In the genomic region with DNA sequence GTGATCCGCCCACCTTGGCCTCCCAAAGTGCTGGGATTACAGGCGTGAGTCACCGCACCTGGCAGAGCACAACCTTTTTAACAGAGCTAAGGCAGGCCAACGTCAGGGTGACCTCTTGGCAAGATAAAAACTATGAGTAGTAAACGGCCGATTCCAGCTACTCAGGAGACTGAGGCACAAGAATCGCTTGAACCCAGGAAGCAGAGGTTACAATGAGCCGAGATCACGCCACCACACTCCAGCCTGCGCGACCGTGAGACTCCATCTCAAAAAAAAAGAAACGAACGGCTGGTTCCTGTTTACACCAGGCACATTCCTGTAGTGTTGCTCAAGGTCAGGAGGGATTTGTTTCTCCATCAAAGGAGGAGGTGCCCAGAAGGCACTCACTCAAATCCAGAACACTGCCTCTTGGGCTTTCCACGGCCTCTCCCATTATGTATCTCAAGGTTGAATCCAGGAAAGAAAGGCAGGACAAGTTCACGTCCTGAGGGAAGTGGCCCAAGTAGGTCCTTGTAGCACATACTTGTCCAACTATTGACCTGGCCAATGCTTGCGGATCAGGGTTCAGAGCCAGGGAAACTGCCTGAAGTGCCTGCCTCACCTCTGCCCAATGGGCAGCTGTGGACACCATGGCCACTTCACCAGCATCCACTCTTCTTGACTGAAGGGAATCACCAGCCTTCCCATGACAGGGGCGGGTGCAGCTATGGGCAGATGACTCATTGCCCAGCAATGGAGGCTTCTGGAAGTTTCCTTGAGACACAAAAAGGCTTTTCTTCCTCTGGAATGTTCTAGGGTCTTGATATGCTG, we compare ENCODE assay signal across 11 cellular contexts. TPM values are rescaled to one million over a fixed set of nuclear protein-coding genes. Genes with fewer than 3 reads are reported as not detected.
DNase-seq lines count a peak whose midpoint lies in the region; ATAC-seq, FAIRE-seq and TF ChIP-seq lines count a peak whose summit lies in the region.
"Had no signal": no experiment of that assay in that cellular context is flagged by ENCODE, and none has a peak within 500 bp of the region (broad histone marks: within the 10 kb centered on the region; RNA-seq: fewer than 3 reads in every experiment).

No MANE protein-coding gene starts in this region.

- intact Hi-C loops in pancreas (cut with DNase I) = no loop called here

- peaks cover 0 to 23% (median 6%) of the 10 kb centered on the region in 3 donors for H3K36me3 ChIP-seq in pancreas

- no peak overlapping the region for H3K4me3 ChIP-seq in pancreas

- CTCF ChIA-PET in activated CD8-positive, alpha-beta memory T cell treated with anti-CD3 and anti-CD28 coated beads, Interleukin-2, amount 10 ng/mL, durations not matched to agents 7 days and 5 days (lab: Charles Lee) = no interaction called here

- H3K36me3 Mint-ChIP-seq in activated CD8-positive, alpha-beta memory T cell treated with anti-CD3 and anti-CD28 coated beads, Interleukin-2, amount 10 ng/mL, durations not matched to agents 7 days and 5 days = peaks cover 56% of the 10 kb centered on the region

- DNase-seq in AG09319 (ENCODE audit: extremely low read depth, low read depth) (peak; percentile 70), SW480 (ENCODE audit: low spot score) (peak; percentile 27), fibroblast of peridontal ligament (ENCODE audit: extremely low read depth) (peak; percentile 70), pancreas (peak in 1 of 6 donors; percentile 34), NCI-H2171 treated with DMSO at 0.1 percent for 48 hours (lab: John Stamatoyannopoulos, UW) (no peak), GF-D8 (lab: John Stamatoyannopoulos, UW) (no peak)
- DNase-seq in activated CD8-positive, alpha-beta memory T cell treated with anti-CD3 and anti-CD28 coated beads, Interleukin-2, amount 10 ng/mL, durations not matched to agents 7 days and 5 days = no peak
- DNase-seq: activated CD4-positive, alpha-beta T cell treated with anti-CD3 and anti-CD28 coated beads, Interleukin-2, amount 50 U/mL, for 4 hours; KG1 had no signal

- H3K4me3 Mint-ChIP-seq in activated CD8-positive, alpha-beta memory T cell treated with anti-CD3 and anti-CD28 coated beads, Interleukin-2, amount 10 ng/mL, durations not matched to agents 7 days and 5 days = no peak overlapping the region

- no peak for FAIRE-seq in pancreas (lab: Jason Lieb, UNC)
- FAIRE-seq: colon had no signal

- peaks cover 0 to 15% (median 7%) of the 10 kb centered on the region in 3 donors for H3K4me1 ChIP-seq in pancreas

- H3K27ac Mint-ChIP-seq in activated CD8-positive, alpha-beta memory T cell treated with anti-CD3 and anti-CD28 coated beads, Interleukin-2, amount 10 ng/mL, durations not matched to agents 7 days and 5 days = no peak overlapping the region

- peak in 3 of 4 donors; percentile 30 to 68 (median 44) for ATAC-seq in pancreas
- ATAC-seq in activated CD8-positive, alpha-beta memory T cell treated with anti-CD3 and anti-CD28 coated beads, Interleukin-2, amount 10 ng/mL, durations not matched to agents 7 days and 5 days = no peak
- ATAC-seq in GM21515 (IDR thresholded peaks at IDR 0.05; ENCODE audit: unreplicated experiment) = no peak

- no peaks in the 10 kb centered on the region for H3K27me3 Mint-ChIP-seq in activated CD8-positive, alpha-beta memory T cell treated with anti-CD3 and anti-CD28 coated beads, Interleukin-2, amount 10 ng/mL, durations not matched to agents 7 days and 5 days

- TF ChIP-seq CTCF in AG09319 (IDR thresholded peaks at IDR 0.05; ENCODE audit: low read depth, low read length) (no peak), pancreas (IDR thresholded peaks at IDR 0.05) (no peak)

- peak overlapping the region in 2 of 4 donors; percentile 28 to 32 for H3K27ac ChIP-seq in pancreas

- H3K27me3 ChIP-seq in pancreas = no peaks in the 10 kb centered on the region

- H3K4me1 Mint-ChIP-seq in activated CD8-positive, alpha-beta memory T cell treated with anti-CD3 and anti-CD28 coated beads, Interleukin-2, amount 10 ng/mL, durations not matched to agents 7 days and 5 days = no peaks in the 10 kb centered on the region

- WGBS in pancreas, 2 donors = 64 to 68% methylated on average over 18 of the region's 18 CpGs

- no peaks in the 10 kb centered on the region for H3K9me3 Mint-ChIP-seq in activated CD8-positive, alpha-beta memory T cell treated with anti-CD3 and anti-CD28 coated beads, Interleukin-2, amount 10 ng/mL, durations not matched to agents 7 days and 5 days (ENCODE audit: low read depth)

- no peaks in the 10 kb centered on the region for H3K9me3 ChIP-seq in pancreas

RNA-seq across cellular contexts. Expression of a gene that starts 13.5 kb away (rescaled TPM):
- 10 to 100 TPM in 2 of 6 donors, 1 to 10 TPM in 4; 4.4 to 13.9 (median 7.4) TPM for total RNA-seq in pancreas
- 10 to 100 TPM in 1 of 2 donors, 1 to 10 TPM in 1; 8.7 to 12.5 TPM for polyA plus RNA-seq in pancreas
- total RNA-seq in activated CD8-positive, alpha-beta memory T cell treated with anti-CD3 and anti-CD28 coated beads, Interleukin-2, amount 10 ng/mL, durations not matched to agents 7 days and 5 days = 10 to 100 TPM; 20.9 to 24.4 TPM

RNA-seq across cellular contexts. Expression of a gene that starts 13.5 kb away (rescaled TPM):
- total RNA-seq in pancreas = 10 to 100 TPM in 4 of 6 donors, 1 to 10 TPM in 2; 6.7 to 15.5 (median 10.4) TPM
- polyA plus RNA-seq in pancreas = 10 to 100 TPM; 15.1 TPM
- total RNA-seq in activated CD8-positive, alpha-beta memory T cell treated with anti-CD3 and anti-CD28 coated beads, Interleukin-2, amount 10 ng/mL, durations not matched to agents 7 days and 5 days = under 1 TPM; 0.66 to 0.82 TPM

Comparison
In these comparisons a context has a peak if more than half of its experiments do, and no peak if none do; other contexts are left out.
1. DNase-seq: peak in AG09319 (single experiment), SW480 (single experiment) and fibroblast of peridontal ligament (single experiment); none in activated CD8-positive, alpha-beta memory T cell treated with anti-CD3 and anti-CD28 coated beads, Interleukin-2, amount 10 ng/mL, durations not matched to agents 7 days and 5 days (single experiment), NCI-H2171 treated with DMSO at 0.1 percent for 48 hours (single experiment) and GF-D8 (single experiment).
2. ATAC-seq: peak in pancreas (3 of 4); none in activated CD8-positive, alpha-beta memory T cell treated with anti-CD3 and anti-CD28 coated beads, Interleukin-2, amount 10 ng/mL, durations not matched to agents 7 days and 5 days (single experiment) and GM21515 (single experiment).
3. RNA of a gene that starts 13.5 kb away (total RNA-seq): 6.7 to 15.5 TPM in pancreas; 0.66 to 0.82 TPM in activated CD8-positive, alpha-beta memory T cell treated with anti-CD3 and anti-CD28 coated beads, Interleukin-2, amount 10 ng/mL, durations not matched to agents 7 days and 5 days; every median in the first group is over 4 times any median in the second.